ENCODE assay signal across 12 cellular contexts in the genomic region with DNA sequence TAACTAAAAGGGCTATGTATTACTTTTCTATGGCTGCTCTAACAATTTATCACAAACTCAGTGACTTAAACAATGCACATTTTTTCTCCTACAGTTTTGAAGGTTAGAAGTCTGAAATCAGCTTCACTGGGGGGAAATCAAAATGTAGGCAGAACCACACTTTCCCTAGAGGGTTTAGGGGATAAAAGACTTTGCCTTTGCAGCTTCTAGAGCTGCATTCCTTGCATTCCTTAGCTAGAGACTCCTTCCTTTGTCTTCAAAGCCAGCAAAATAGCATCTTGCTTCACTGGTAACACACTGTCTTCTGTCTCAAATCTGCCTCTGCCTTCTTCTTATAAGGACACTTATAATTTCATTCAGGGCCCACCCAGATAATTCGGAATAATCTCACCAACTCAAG.
DNase-seq lines count a peak whose midpoint lies in the region; FAIRE-seq and TF ChIP-seq lines count a peak whose summit lies in the region.
"Had no signal": no experiment of that assay in that cellular context is flagged by ENCODE, and none has a peak within 500 bp of the region (broad histone marks: within the 10 kb centered on the region; RNA-seq: fewer than 3 reads in every experiment).

No MANE protein-coding gene starts in this region.

- no peaks in the 10 kb centered on the region for H3K9me3 ChIP-seq in cardiac muscle cell (ENCODE audit: low read depth)
- H3K9me3 ChIP-seq in iPS-18a (ENCODE audit: control insufficient read depth, low read depth, low read length), result peaks cover 27% of the 10 kb centered on the region

- H3K27ac ChIP-seq in cardiac muscle cell, result peak overlapping the region; percentile 76
- H3K27ac ChIP-seq in iPS-18a (ENCODE audit: low read length), result peak overlapping the region; percentile 81
- H3K27ac ChIP-seq: HL-60 had no signal

- no peak overlapping the region for H3K4me3 ChIP-seq in cardiac muscle cell
- H3K4me3 ChIP-seq in iPS-18a (ENCODE audit: low read length), result peak overlapping the region; percentile 31

- intact Hi-C loops in cardiac septum (cut with DNase I), result no loop called here

- H3K27me3 ChIP-seq in cardiac muscle cell (no peaks in the 10 kb centered on the region), iPS-18a (ENCODE audit: control insufficient read depth, insufficient read depth, low read length) (no peaks in the 10 kb centered on the region)

- H3K4me1 ChIP-seq in cardiac muscle cell (ENCODE audit: low read depth) (peaks cover 3% of the 10 kb centered on the region), iPS-18a (ENCODE audit: control insufficient read depth, low read depth, low read length) (peaks cover 2% of the 10 kb centered on the region)

- H3K36me3 ChIP-seq in cardiac muscle cell (no peaks in the 10 kb centered on the region), iPS-18a (ENCODE audit: control insufficient read depth, low read depth, low read length) (no peaks in the 10 kb centered on the region)

- TF ChIP-seq CTCF in cardiac muscle cell (IDR thresholded peaks at IDR 0.05; ENCODE audit: low read depth, low read length), result no peak

- FAIRE-seq in urothelium cell line (lab: Jason Lieb, UNC), result no peak

- H3K9ac ChIP-seq in iPS-18a (ENCODE audit: low read length), result peak overlapping the region; percentile 58

- peak; percentile 23 to 70 for DNase-seq in cardiac muscle cell (ENCODE audit: low read depth in 1 of 2, low spot score in 1 of 2)
- DNase-seq in cardiac septum (ENCODE audit: low spot score), result no peak
- peak; percentile 26 for DNase-seq in amniotic epithelial cell (ENCODE audit: low read depth)
- DNase-seq in urothelium cell line (ENCODE audit: low spot score), result peak; percentile 37
- no peak for DNase-seq in NCI-H2081 (lab: John Stamatoyannopoulos, UW)
- no peak for DNase-seq in NCI-H748 treated with DMSO at 0.1 percent for 48 hours (lab: John Stamatoyannopoulos, UW)
- no peak for DNase-seq in activated T-cell treated with anti-CD3 and anti-CD28 coated beads, Interleukin-2, amount 50 U/mL, for 1 hour
- DNase-seq: DMS53; NCI-H1105 treated with DMSO at 0.1 percent for 48 hours; stimulated activated naive CD8-positive, alpha-beta T cell treated with anti-CD3 and anti-CD28 coated beads, Interleukin-15, amount 100 ng/mL, for 72 hours had no signal

Comparison
In these comparisons a context has a peak if more than half of its experiments do, and no peak if none do; other contexts are left out.
1. DNase-seq: peak in cardiac muscle cell (2 of 2), amniotic epithelial cell (single experiment) and urothelium cell line (single experiment); none in cardiac septum (single experiment), NCI-H2081 (0 of 2), NCI-H748 treated with DMSO at 0.1 percent for 48 hours (single experiment) and activated T-cell treated with anti-CD3 and anti-CD28 coated beads, Interleukin-2, amount 50 U/mL, for 1 hour (single experiment).